Comparison of ENCODE assay signal across 26 cellular contexts in genomic region chr6:166806217-166806838, GRCh38.
"Had no signal": no experiment of that assay in that cellular context is flagged by ENCODE, and none has a peak within 500 bp of the region (broad histone marks: within the 10 kb centered on the region; RNA-seq: fewer than 3 reads in every experiment).

No MANE protein-coding gene starts in this region.

- H3K27me3 ChIP-seq: colonic mucosa, esophagus squamous epithelium, gastrocnemius medialis, heart right ventricle, left lung had no signal

- H3K9me3 ChIP-seq: colonic mucosa had no signal

- ATAC-seq: effector memory CD8-positive, alpha-beta T cell; esophagus mucosa; gastrocnemius medialis; heart right ventricle; left cardiac atrium; left lung; left ventricle myocardium superior had no signal

- H3K4me3 ChIP-seq: colonic mucosa, esophagus squamous epithelium, gastrocnemius medialis, heart right ventricle, left lung, lung had no signal

- H3K27ac ChIP-seq: colonic mucosa, epithelial cell of prostate, esophagus squamous epithelium, gastrocnemius medialis, heart right ventricle, left lung had no signal

- H3K4me1 ChIP-seq: colonic mucosa, esophagus squamous epithelium, gastrocnemius medialis, heart right ventricle, left lung had no signal

- DNase-seq: colonic mucosa; cortex of kidney; effector CD8-positive, alpha-beta T cell; effector memory CD8-positive, alpha-beta T cell; endodermal cell; erythroblast; esophagus squamous epithelium; foreskin fibroblast; foreskin melanocyte; gastrocnemius medialis; glutamatergic neuron; head of caudate nucleus; heart right ventricle; hippocampal formation; left cardiac atrium; left lung; left ventricle myocardium superior; mammary epithelial cell; mesendoderm; midbrain had no signal

- FAIRE-seq: endometrium, islet of Langerhans, keratinocyte had no signal

- H3K36me3 ChIP-seq: colonic mucosa, esophagus squamous epithelium, gastrocnemius medialis, heart right ventricle, left lung had no signal
